Comparison of ENCODE assay signal across 20 cellular contexts in genomic region chr14:29126361-29126760, GRCh38.
"Had no signal": no experiment of that assay in that cellular context is flagged by ENCODE, and none has a peak within 500 bp of the region (broad histone marks: within the 10 kb centered on the region; RNA-seq: fewer than 3 reads in every experiment).

No MANE protein-coding gene starts in this region.

- ATAC-seq: gastroesophageal sphincter; left cardiac atrium; lower lobe of right lung; natural killer cell treated with Interleukin-12 subunit alpha and Interleukin-12 subunit beta and Interleukin-15 and Interleukin-18, amount 100 ng/mL, for 72 hours had no signal

- H3K27me3 ChIP-seq: gastroesophageal sphincter, neural progenitor cell, ovary, right atrium auricular region, sigmoid colon had no signal

- H3K27ac ChIP-seq: coronary artery, gastroesophageal sphincter, left ventricle myocardium inferior, lower lobe of right lung, neural progenitor cell, ovary, right atrium auricular region, sigmoid colon had no signal

- H3K9me3 ChIP-seq: gastroesophageal sphincter, left ventricle myocardium inferior, lower lobe of right lung, ovary, right atrium auricular region, sigmoid colon had no signal

- H3K4me1 ChIP-seq: gastroesophageal sphincter, left ventricle myocardium inferior, lower lobe of right lung, neural progenitor cell, right atrium auricular region, sigmoid colon had no signal

- H3K36me3 ChIP-seq: gastroesophageal sphincter, left ventricle myocardium inferior, lower lobe of right lung, neural progenitor cell, ovary, right atrium auricular region, sigmoid colon had no signal

- H3K4me3 ChIP-seq: coronary artery, gastroesophageal sphincter, left ventricle myocardium inferior, lower lobe of right lung, neural progenitor cell, ovary, right atrium auricular region, sigmoid colon, smooth muscle cell had no signal

- DNase-seq: effector CD4-positive, alpha-beta T cell; endodermal cell; erythroblast; immature natural killer cell; left cardiac atrium; left ventricle myocardium inferior; lower lobe of right lung; mesenchymal stem cell; midbrain; nucleus accumbens; ovary; sigmoid colon; stimulated activated CD4-positive, alpha-beta T cell treated with anti-CD3 and anti-CD28 coated beads, Interleukin-2, amount 100 ng/mL, for 48 hours; stimulated activated naive CD4-positive, alpha-beta T cell treated with Interleukin-2 at 50 U/mL for 16 hours had no signal

- H3K4me2 ChIP-seq: neural progenitor cell, smooth muscle cell had no signal

- H2AFZ ChIP-seq: neural progenitor cell had no signal

- H3K9ac ChIP-seq: neural progenitor cell had no signal
